In genomic region chr5:72209515-72210115, GRCh38 we compare ENCODE assay signal across 1 cellular context.
TF ChIP-seq lines count a peak whose summit lies in the region.

No MANE protein-coding gene starts in this region.

TF ChIP-seq in GM23338, 12 proteins besides CTCF, POLR2A, EP300 and RAD21 (continued from another document):
- TF ChIP-seq, protein P1, sequence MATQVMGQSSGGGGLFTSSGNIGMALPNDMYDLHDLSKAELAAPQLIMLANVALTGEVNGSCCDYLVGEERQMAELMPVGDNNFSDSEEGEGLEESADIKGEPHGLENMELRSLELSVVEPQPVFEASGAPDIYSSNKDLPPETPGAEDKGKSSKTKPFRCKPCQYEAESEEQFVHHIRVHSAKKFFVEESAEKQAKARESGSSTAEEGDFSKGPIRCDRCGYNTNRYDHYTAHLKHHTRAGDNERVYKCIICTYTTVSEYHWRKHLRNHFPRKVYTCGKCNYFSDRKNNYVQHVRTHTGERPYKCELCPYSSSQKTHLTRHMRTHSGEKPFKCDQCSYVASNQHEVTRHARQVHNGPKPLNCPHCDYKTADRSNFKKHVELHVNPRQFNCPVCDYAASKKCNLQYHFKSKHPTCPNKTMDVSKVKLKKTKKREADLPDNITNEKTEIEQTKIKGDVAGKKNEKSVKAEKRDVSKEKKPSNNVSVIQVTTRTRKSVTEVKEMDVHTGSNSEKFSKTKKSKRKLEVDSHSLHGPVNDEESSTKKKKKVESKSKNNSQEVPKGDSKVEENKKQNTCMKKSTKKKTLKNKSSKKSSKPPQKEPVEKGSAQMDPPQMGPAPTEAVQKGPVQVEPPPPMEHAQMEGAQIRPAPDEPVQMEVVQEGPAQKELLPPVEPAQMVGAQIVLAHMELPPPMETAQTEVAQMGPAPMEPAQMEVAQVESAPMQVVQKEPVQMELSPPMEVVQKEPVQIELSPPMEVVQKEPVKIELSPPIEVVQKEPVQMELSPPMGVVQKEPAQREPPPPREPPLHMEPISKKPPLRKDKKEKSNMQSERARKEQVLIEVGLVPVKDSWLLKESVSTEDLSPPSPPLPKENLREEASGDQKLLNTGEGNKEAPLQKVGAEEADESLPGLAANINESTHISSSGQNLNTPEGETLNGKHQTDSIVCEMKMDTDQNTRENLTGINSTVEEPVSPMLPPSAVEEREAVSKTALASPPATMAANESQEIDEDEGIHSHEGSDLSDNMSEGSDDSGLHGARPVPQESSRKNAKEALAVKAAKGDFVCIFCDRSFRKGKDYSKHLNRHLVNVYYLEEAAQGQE (IDR thresholded peaks at IDR 0.05; ENCODE audit: unreplicated experiment): no peak
- TF ChIP-seq ZNF114 (CRISPR knock-in tag; IDR thresholded peaks at IDR 0.05) (no peak), NANOG (IDR thresholded peaks at IDR 0.05; ENCODE audit: borderline replicate concordance) (no peak), ZNF331 (CRISPR knock-in tag; IDR thresholded peaks at IDR 0.05; ENCODE audit: low read depth) (no peak), EZH2 (IDR thresholded peaks at IDR 0.05; ENCODE audit: low read depth, unreplicated experiment) (no peak), POLR2AphosphoS5 (IDR thresholded peaks at IDR 0.05; ENCODE audit: low read depth) (no peak)
